Comparison of ENCODE assay signal across 8 cellular contexts in genomic region chr19:5827891-5828660, GRCh38. TPM values are rescaled to one million over a fixed set of nuclear protein-coding genes. Genes with fewer than 3 reads are reported as not detected.
A peak's percentile ranks its signal among the peaks of the same experiment; 100 is the strongest.
DNase-seq lines count a peak whose midpoint lies in the region; ATAC-seq and TF ChIP-seq lines count a peak whose summit lies in the region.

No MANE protein-coding gene starts in this region.

- H3K27me3 ChIP-seq in HL-60 (ENCODE audit: insufficient read depth, poor library complexity, severe bottlenecking) (no peaks in the 10 kb centered on the region), mucosa of stomach (ENCODE audit: control insufficient read depth, insufficient read depth, low read length) (peaks cover 8% of the 10 kb centered on the region)

- peak overlapping the region; percentile 56 for H3K4me3 ChIP-seq in HL-60 (replicated peaks; ENCODE audit: insufficient read depth, low read length)
- H3K4me3 ChIP-seq in mucosa of stomach (ENCODE audit: low read length): peak overlapping the region; percentile 67

- DNase-seq in CMK (ENCODE audit: low read depth): peak; percentile 91
- DNase-seq in HL-60 (ENCODE audit: low read depth in 1 of 2, low spot score in 1 of 2): peak; percentile 90 to 91
- peak; percentile 95 for DNase-seq in NOMO-1 treated with DMSO at 0.1 percent for 48 hours (lab: John Stamatoyannopoulos, UW; ENCODE audit: unreplicated experiment)
- DNase-seq in activated T-cell treated with anti-CD3 and anti-CD28 coated beads for 1 hour (ENCODE audit: low read depth): peak; percentile 87
- DNase-seq in stimulated activated CD8-positive, alpha-beta memory T cell treated with anti-CD3 and anti-CD28 coated beads, Interleukin-4, amount 100 ng/mL, for 1 hour (ENCODE audit: low read depth in 2 of 2, low spot score in 1 of 2): peak; percentile 83 to 94

- TF ChIP-seq CTCF in HL-60 (IDR thresholded peaks at IDR 0.05; ENCODE audit: insufficient read depth, low read length): no peak

- ATAC-seq in GM19468 (IDR thresholded peaks at IDR 0.05; ENCODE audit: extremely low read depth, unreplicated experiment) (peak; percentile 57), esophagus mucosa (peak; percentile 69)

- H3K9ac ChIP-seq in mucosa of stomach (ENCODE audit: low read length): peak overlapping the region; percentile 84

- no peaks in the 10 kb centered on the region for H3K9me3 ChIP-seq in mucosa of stomach (ENCODE audit: control insufficient read depth, low read length)

- no peaks in the 10 kb centered on the region for H3K36me3 ChIP-seq in mucosa of stomach (ENCODE audit: control insufficient read depth, insufficient read depth, low read length)

- H3K4me1 ChIP-seq in mucosa of stomach (ENCODE audit: control insufficient read depth, insufficient read depth, low read length): peaks cover 27% of the 10 kb centered on the region

- H3K27ac ChIP-seq in HL-60 (replicated peaks): peak overlapping the region; percentile 55

RNA-seq across cellular contexts. Expression of gene FUT6, which starts 11.4 kb away (rescaled TPM):
- total RNA-seq in esophagus mucosa: 56.9 TPM

RNA-seq across cellular contexts. Expression of gene FUT3, which starts 23.2 kb away (rescaled TPM):
- 104 TPM for total RNA-seq in esophagus mucosa

RNA-seq across cellular contexts. Expression of gene NRTN, which starts 23.2 kb away (rescaled TPM):
- total RNA-seq in esophagus mucosa: 2.7 TPM

RNA-seq across cellular contexts. Expression of gene DUS3L, which starts 37.1 kb away (rescaled TPM):
- 24.2 TPM for total RNA-seq in esophagus mucosa

RNA-seq across cellular contexts. Expression of gene FUT5, which starts 42.3 kb away (rescaled TPM):
- not detected for total RNA-seq in esophagus mucosa

Comparison
In these comparisons a context has a peak if more than half of its experiments do, and no peak if none do; other contexts are left out.
1. Peak in every context shown above with its lines: DNase-seq, ATAC-seq, H3K4me3 ChIP-seq and H3K27ac ChIP-seq.